1 cellular context compared by ENCODE assay signal in genomic region chr10:5234106-5234877, GRCh38.
TF ChIP-seq lines count a peak whose summit lies in the region.

No MANE protein-coding gene starts in this region.

TF ChIP-seq in HepG2, 621 proteins besides CTCF, POLR2A, EP300 and RAD21 (continued from another document and continues in another):
- TF ChIP-seq PATZ1 (CRISPR knock-in tag; IDR thresholded peaks at IDR 0.05) (peak; percentile 38; the same call in 1 of the 2 replicates), ZFP36L1 (CRISPR knock-in tag; IDR thresholded peaks at IDR 0.05) (no peak), PLRG1 (conservative IDR thresholded peaks at IDR 0.05) (no peak), NFKB2 (CRISPR knock-in tag; IDR thresholded peaks at IDR 0.05; ENCODE audit: borderline replicate concordance) (no peak), CEBPZ (IDR thresholded peaks at IDR 0.05; ENCODE audit: low read length) (no peak), ZNF543 (CRISPR knock-in tag; IDR thresholded peaks at IDR 0.05) (0 out of 2 replicates have a peak, but pooled peaks have one; percentile 48), FOXA3 (CRISPR knock-in tag; IDR thresholded peaks at IDR 0.05) (peak; percentile 89), ZNF780A (CRISPR knock-in tag; IDR thresholded peaks at IDR 0.05) (no peak), MYPOP (CRISPR knock-in tag; IDR thresholded peaks at IDR 0.05) (no peak), FOXO1 (CRISPR knock-in tag; IDR thresholded peaks at IDR 0.05) (peak; percentile 75), KLF11 (CRISPR knock-in tag; IDR thresholded peaks at IDR 0.05) (no peak), HMG20A (CRISPR knock-in tag; IDR thresholded peaks at IDR 0.05; ENCODE audit: borderline replicate concordance) (peak; percentile 76; the same call in 1 of the 2 replicates), ATF7-NPFF (CRISPR knock-in tag; IDR thresholded peaks at IDR 0.05; ENCODE audit: low read depth) (no peak), ZMAT3 (CRISPR knock-in tag; conservative IDR thresholded peaks at IDR 0.05) (no peak), ZFP82 (CRISPR knock-in tag; IDR thresholded peaks at IDR 0.05; ENCODE audit: borderline replicate concordance) (no peak), GTF2F1 (IDR thresholded peaks at IDR 0.05; ENCODE audit: low read length) (no peak), NR1H2 (CRISPR knock-in tag; IDR thresholded peaks at IDR 0.05; ENCODE audit: borderline replicate concordance, low read depth) (no peak), ZNF496 (CRISPR knock-in tag; IDR thresholded peaks at IDR 0.05; ENCODE audit: insufficient replicate concordance) (no peak), RELA (CRISPR knock-in tag; IDR thresholded peaks at IDR 0.05) (no peak), ELF1 (CRISPR knock-in tag; IDR thresholded peaks at IDR 0.05) (peak; percentile 71), ARID5B (CRISPR knock-in tag; IDR thresholded peaks at IDR 0.05) (peak; percentile 94), NCOA1 (CRISPR knock-in tag; IDR thresholded peaks at IDR 0.05) (no peak), ZNF230 (CRISPR knock-in tag; IDR thresholded peaks at IDR 0.05) (0 out of 2 replicates have a peak, but pooled peaks have one; percentile 23), IRF9 (CRISPR knock-in tag; IDR thresholded peaks at IDR 0.05; ENCODE audit: borderline replicate concordance) (no peak), MEF2D (CRISPR knock-in tag; IDR thresholded peaks at IDR 0.05) (no peak), DNMT1 (CRISPR knock-in tag; IDR thresholded peaks at IDR 0.05) (no peak), KMT2B (CRISPR knock-in tag; IDR thresholded peaks at IDR 0.05) (peak; percentile 20; the same call in 1 of the 2 replicates), SP1 (IDR thresholded peaks at IDR 0.05) (no peak), SP1 (CRISPR knock-in tag; IDR thresholded peaks at IDR 0.05) (no peak), TRAFD1 (CRISPR knock-in tag; IDR thresholded peaks at IDR 0.05; ENCODE audit: borderline replicate concordance) (no peak), BRCA1 (CRISPR knock-in tag; IDR thresholded peaks at IDR 0.05) (no peak), MXD3 (CRISPR knock-in tag; IDR thresholded peaks at IDR 0.05) (peak; percentile 19; the same call in 1 of the 2 replicates), PPARG (CRISPR knock-in tag; conservative IDR thresholded peaks at IDR 0.05) (peak; percentile 63), GLI4 (CRISPR knock-in tag; IDR thresholded peaks at IDR 0.05; ENCODE audit: borderline replicate concordance) (no peak), ZNF883 (CRISPR knock-in tag; IDR thresholded peaks at IDR 0.05; ENCODE audit: not compliant biosample characterization) (no peak), RFXANK (CRISPR knock-in tag; IDR thresholded peaks at IDR 0.05) (0 out of 2 replicates have a peak, but pooled peaks have one; percentile 37), ZBTB7B (CRISPR knock-in tag; IDR thresholded peaks at IDR 0.05) (no peak), ZNF782 (CRISPR knock-in tag; IDR thresholded peaks at IDR 0.05; ENCODE audit: borderline replicate concordance) (0 out of 2 replicates have a peak, but pooled peaks have one; percentile 63), ZFY (CRISPR knock-in tag; IDR thresholded peaks at IDR 0.05) (no peak), ZMYM2 (CRISPR knock-in tag; IDR thresholded peaks at IDR 0.05) (peak; percentile 81), ZNF615 (CRISPR knock-in tag; IDR thresholded peaks at IDR 0.05; ENCODE audit: borderline replicate concordance) (no peak), DBP (CRISPR knock-in tag; IDR thresholded peaks at IDR 0.05; ENCODE audit: not compliant biosample characterization) (no peak), CEBPG (CRISPR knock-in tag; IDR thresholded peaks at IDR 0.05) (peak; percentile 97), ZBTB46 (CRISPR knock-in tag; IDR thresholded peaks at IDR 0.05; ENCODE audit: borderline replicate concordance) (no peak), ZNF7 (CRISPR knock-in tag; IDR thresholded peaks at IDR 0.05) (0 out of 2 replicates have a peak, but pooled peaks have one; percentile 31), PRDM15 (CRISPR knock-in tag; IDR thresholded peaks at IDR 0.05) (no peak)
